ENCODE assay signal across 16 cellular contexts in the genomic region with DNA sequence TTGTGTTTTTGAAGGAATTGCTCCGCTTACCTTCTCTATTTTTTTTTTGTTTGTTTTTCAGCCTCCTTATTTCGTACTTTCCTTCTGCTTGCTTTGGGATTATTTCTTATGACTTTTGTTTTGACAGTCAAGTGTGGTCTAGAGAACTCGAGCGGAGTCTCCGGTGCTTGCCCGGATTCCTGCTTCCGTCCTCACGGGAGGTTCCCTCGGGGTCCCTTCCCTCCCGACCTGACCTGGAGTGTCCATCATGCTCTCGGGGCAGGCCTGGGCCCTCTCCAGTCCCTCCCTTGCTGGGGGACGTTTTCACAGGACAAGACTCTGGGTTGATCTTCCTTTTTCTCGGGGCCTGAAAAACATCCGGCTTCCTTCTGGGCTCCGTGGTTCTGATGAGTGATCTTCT. TPM values are rescaled to one million over a fixed set of nuclear protein-coding genes. Genes with fewer than 3 reads are reported as not detected.
DNase-seq lines count a peak whose midpoint lies in the region; ATAC-seq and TF ChIP-seq lines count a peak whose summit lies in the region.
"Had no signal": no experiment of that assay in that cellular context is flagged by ENCODE, and none has a peak within 500 bp of the region (broad histone marks: within the 10 kb centered on the region; RNA-seq: fewer than 3 reads in every experiment).

No MANE protein-coding gene starts in this region.

- no peaks in the 10 kb centered on the region for H3K27me3 Mint-ChIP-seq in natural killer cell (ENCODE audit: low read depth in 2 of 2)
- no peaks in the 10 kb centered on the region for H3K27me3 Mint-ChIP-seq in natural killer cell treated with Interleukin-12 subunit alpha and Interleukin-12 subunit beta and Interleukin-15 and Interleukin-18, amount 100 ng/mL, for 72 hours
- H3K27me3 Mint-ChIP-seq in central memory CD8-positive, alpha-beta T cell: no peaks in the 10 kb centered on the region
- H3K27me3 Mint-ChIP-seq: CD4-positive, CD25-positive, alpha-beta regulatory T cell had no signal

- WGBS in thyroid gland, 2 donors: 25 to 35% methylated on average over 15 of the region's 15 CpGs

- H3K9me3 ChIP-seq in lower lobe of right lung (no peaks in the 10 kb centered on the region), thyroid gland (no peaks in the 10 kb centered on the region)
- H3K9me3 ChIP-seq: BE2C had no signal

- TF ChIP-seq POLR2A in thyroid gland (IDR thresholded peaks at IDR 0.05): no peak

- peak overlapping the region; percentile 22 to 41 for H3K27ac Mint-ChIP-seq in natural killer cell
- H3K27ac Mint-ChIP-seq in natural killer cell treated with Interleukin-12 subunit alpha and Interleukin-12 subunit beta and Interleukin-15 and Interleukin-18, amount 100 ng/mL, for 72 hours: no peak overlapping the region
- H3K27ac Mint-ChIP-seq in central memory CD8-positive, alpha-beta T cell (ENCODE audit: low read depth): peak overlapping the region; percentile 81
- H3K27ac Mint-ChIP-seq: CD4-positive, CD25-positive, alpha-beta regulatory T cell had no signal

- no peak overlapping the region for H3K4me3 Mint-ChIP-seq in natural killer cell
- no peak overlapping the region for H3K4me3 Mint-ChIP-seq in natural killer cell treated with Interleukin-12 subunit alpha and Interleukin-12 subunit beta and Interleukin-15 and Interleukin-18, amount 100 ng/mL, for 72 hours
- H3K4me3 Mint-ChIP-seq in central memory CD8-positive, alpha-beta T cell: no peak overlapping the region

- peaks cover 19% of the 10 kb centered on the region for H3K36me3 Mint-ChIP-seq in natural killer cell
- peaks cover 23% of the 10 kb centered on the region for H3K36me3 Mint-ChIP-seq in natural killer cell treated with Interleukin-12 subunit alpha and Interleukin-12 subunit beta and Interleukin-15 and Interleukin-18, amount 100 ng/mL, for 72 hours
- peaks cover 51% of the 10 kb centered on the region for H3K36me3 Mint-ChIP-seq in central memory CD8-positive, alpha-beta T cell (ENCODE audit: insufficient read depth)

- no peak for TF ChIP-seq CTCF in natural killer cell (IDR thresholded peaks at IDR 0.05)
- TF ChIP-seq CTCF in lower lobe of right lung (IDR thresholded peaks at IDR 0.05): no peak
- TF ChIP-seq CTCF in thyroid gland (IDR thresholded peaks at IDR 0.05): no peak

- H3K27ac ChIP-seq in lower lobe of right lung (no peak overlapping the region), thyroid gland (peak overlapping the region in 2 of 3 donors; percentile 26 to 43)

- H3K27me3 ChIP-seq in lower lobe of right lung (ENCODE audit: low read depth): no peaks in the 10 kb centered on the region
- H3K27me3 ChIP-seq in thyroid gland: no peaks in the 10 kb centered on the region
- H3K27me3 ChIP-seq: BE2C had no signal

- intact Hi-C loops in natural killer cell (cut with micrococcal nuclease) (no loop called here), lower lobe of right lung (cut with DNase I) (no loop called here), thyroid gland (cut with DNase I) (no loop called here)

- DNase-seq in natural killer cell: no peak
- DNase-seq in natural killer cell treated with Interleukin-12 subunit alpha and Interleukin-12 subunit beta and Interleukin-15 and Interleukin-18, amount 100 ng/mL, for 72 hours (ENCODE audit: low spot score): no peak
- no peak for DNase-seq in central memory CD8-positive, alpha-beta T cell (ENCODE audit: low spot score in 2 of 2)
- DNase-seq in lower lobe of right lung: peak; percentile 20
- peak; percentile 46 to 63 for DNase-seq in thyroid gland
- DNase-seq in NCI-H510A (lab: John Stamatoyannopoulos, UW): no peak
- DNase-seq in AML-193 (lab: John Stamatoyannopoulos, UW): no peak
- DNase-seq: BE2C; C1 segment of cervical spinal cord; CD4-positive, CD25-positive, alpha-beta regulatory T cell; DMS79 treated with DMSO at 0.1 percent for 48 hours; GF-D8; HCEC 1CT; IMR-90 had no signal

- H3K4me1 Mint-ChIP-seq in natural killer cell: peaks cover 32 to 33% of the 10 kb centered on the region in 2 donors
- H3K4me1 Mint-ChIP-seq in natural killer cell treated with Interleukin-12 subunit alpha and Interleukin-12 subunit beta and Interleukin-15 and Interleukin-18, amount 100 ng/mL, for 72 hours (ENCODE audit: low read depth in 2 of 2): peaks cover 17 to 20% of the 10 kb centered on the region in 2 donors
- peaks cover 45% of the 10 kb centered on the region for H3K4me1 Mint-ChIP-seq in central memory CD8-positive, alpha-beta T cell

- H3K36me3 ChIP-seq in lower lobe of right lung (peaks cover 73% of the 10 kb centered on the region), thyroid gland (peaks cover 10 to 11% of the 10 kb centered on the region in 2 donors)

- H3K4me1 ChIP-seq in lower lobe of right lung (no peaks in the 10 kb centered on the region), thyroid gland (peaks cover 22 to 32% of the 10 kb centered on the region in 2 donors)
- H3K4me1 ChIP-seq: BE2C had no signal

- H3K4me3 ChIP-seq in lower lobe of right lung: no peak overlapping the region
- H3K4me3 ChIP-seq in thyroid gland (replicated peaks in 1 of 3): no peak overlapping the region
- H3K4me3 ChIP-seq: K562 had no signal

- H3K9me3 Mint-ChIP-seq in natural killer cell: no peaks in the 10 kb centered on the region
- no peaks in the 10 kb centered on the region for H3K9me3 Mint-ChIP-seq in natural killer cell treated with Interleukin-12 subunit alpha and Interleukin-12 subunit beta and Interleukin-15 and Interleukin-18, amount 100 ng/mL, for 72 hours
- no peaks in the 10 kb centered on the region for H3K9me3 Mint-ChIP-seq in central memory CD8-positive, alpha-beta T cell

- ATAC-seq in natural killer cell (no peak), lower lobe of right lung (no peak), HG03354 (IDR thresholded peaks at IDR 0.05; ENCODE audit: poor library complexity, severe bottlenecking, unreplicated experiment) (no peak)
- ATAC-seq in natural killer cell treated with Interleukin-12 subunit alpha and Interleukin-12 subunit beta and Interleukin-15 and Interleukin-18, amount 100 ng/mL, for 72 hours: no peak
- no peak for ATAC-seq in central memory CD8-positive, alpha-beta T cell (replicated peaks; ENCODE audit: extremely low read depth, poor library complexity, severe bottlenecking)
- ATAC-seq: K562 had no signal

RNA-seq across cellular contexts. Expression of a gene that starts 45.9 kb away (rescaled TPM):
- total RNA-seq in natural killer cell: 10 to 100 TPM; 66.9 to 89.4 (median 77.1) TPM
- 10 to 100 TPM; 36.6 to 45.3 TPM for total RNA-seq in natural killer cell treated with Interleukin-12 subunit alpha and Interleukin-12 subunit beta and Interleukin-15 and Interleukin-18, amount 100 ng/mL, for 72 hours
- total RNA-seq in lower lobe of right lung: 25.2 TPM
- total RNA-seq in thyroid gland: 10 to 100 TPM; 18.5 to 23.6 (median 20.9) TPM

Comparison
In these comparisons a context has a peak if more than half of its experiments do, and no peak if none do; other contexts are left out.
1. H3K27ac Mint-ChIP-seq: peak in natural killer cell (2 of 2) and central memory CD8-positive, alpha-beta T cell (single experiment); none in natural killer cell treated with Interleukin-12 subunit alpha and Interleukin-12 subunit beta and Interleukin-15 and Interleukin-18, amount 100 ng/mL, for 72 hours (0 of 2).
2. DNase-seq: peak in lower lobe of right lung (single experiment) and thyroid gland (2 of 2); none in natural killer cell (single experiment), natural killer cell treated with Interleukin-12 subunit alpha and Interleukin-12 subunit beta and Interleukin-15 and Interleukin-18, amount 100 ng/mL, for 72 hours (single experiment), central memory CD8-positive, alpha-beta T cell (0 of 2), NCI-H510A (single experiment) and AML-193 (0 of 2).